ENCODE assay signal across 8 cellular contexts in the genomic region with DNA sequence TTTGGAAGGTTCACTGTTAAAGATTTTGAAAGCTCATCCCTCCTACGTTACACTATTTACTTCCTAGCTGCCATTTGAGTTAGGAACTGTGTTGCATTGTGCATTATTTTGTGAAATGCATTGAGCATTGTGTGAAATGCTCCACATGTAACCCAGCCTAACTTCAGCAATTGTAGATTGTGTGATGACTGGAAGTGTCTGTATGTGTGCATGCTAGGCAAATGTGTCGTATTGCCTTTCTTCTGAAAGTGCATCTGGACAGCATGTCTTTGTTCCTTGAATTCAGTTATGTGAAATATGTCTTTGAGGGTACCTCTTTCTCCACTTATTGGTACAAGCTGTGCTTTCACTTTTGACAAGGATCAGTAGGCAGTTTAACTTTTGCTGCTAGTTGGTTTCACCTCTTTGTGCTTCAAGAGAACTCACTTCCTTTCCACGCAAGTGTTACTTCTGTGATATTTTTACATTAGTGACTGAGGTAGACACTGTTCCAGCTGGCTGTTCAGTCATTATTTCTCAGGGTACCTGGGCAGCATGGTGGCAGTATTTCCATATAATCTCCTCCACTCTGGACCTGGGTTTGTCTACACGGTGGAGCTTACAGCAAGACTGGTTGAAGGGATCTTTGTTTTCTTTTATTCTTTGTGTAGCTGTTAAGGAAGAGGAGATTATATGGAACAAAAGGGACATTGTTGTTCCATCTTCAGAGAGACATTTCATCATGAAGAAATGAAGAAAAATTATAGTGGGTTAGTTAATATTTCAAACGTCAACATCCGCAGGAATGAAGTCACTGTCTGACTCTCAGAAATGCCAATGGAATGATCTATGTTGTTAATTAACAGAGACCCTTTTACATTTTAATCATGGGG.
A peak's percentile ranks its signal among the peaks of the same experiment; 100 is the strongest.
DNase-seq lines count a peak whose midpoint lies in the region; ATAC-seq and TF ChIP-seq lines count a peak whose summit lies in the region.

No MANE protein-coding gene starts in this region.

- H3K4me3 Mint-ChIP-seq in central memory CD8-positive, alpha-beta T cell, result peak overlapping the region; percentile 58

- peaks cover 62% of the 10 kb centered on the region for H3K36me3 Mint-ChIP-seq in central memory CD8-positive, alpha-beta T cell (ENCODE audit: insufficient read depth)

- no peak for TF ChIP-seq EP300 in sigmoid colon (IDR thresholded peaks at IDR 0.05)

- H3K27ac Mint-ChIP-seq in central memory CD8-positive, alpha-beta T cell (ENCODE audit: low read depth), result peak overlapping the region; percentile 74

- no peak overlapping the region for H3K27ac ChIP-seq in sigmoid colon

- 74 to 85% methylated on average over 6 of the region's 6 CpGs for WGBS in sigmoid colon, 2 donors

- no peak for TF ChIP-seq CTCF in GM12864 (IDR thresholded peaks at IDR 0.05; ENCODE audit: low read depth, low read length, missing control alignments)
- TF ChIP-seq CTCF in sigmoid colon (IDR thresholded peaks at IDR 0.05), result no peak

- DNase-seq in GM12864 (ENCODE audit: low read depth) (peak; percentile 37), posterior cingulate gyrus (no peak), DMS153 (lab: John Stamatoyannopoulos, UW) (no peak), sigmoid colon (no peak)
- DNase-seq in central memory CD8-positive, alpha-beta T cell (ENCODE audit: low spot score in 2 of 2), result no peak
- no peak for DNase-seq in stimulated activated CD4-positive, alpha-beta T cell treated with anti-CD3 and anti-CD28 coated beads, Interleukin-15, amount 100 ng/mL, for 24 hours

- no peaks in the 10 kb centered on the region for H3K27me3 ChIP-seq in sigmoid colon

- peaks cover 0 to 46% (median 8%) of the 10 kb centered on the region in 4 donors for H3K36me3 ChIP-seq in sigmoid colon

- H3K9me3 ChIP-seq in sigmoid colon, result no peaks in the 10 kb centered on the region

- no peaks in the 10 kb centered on the region for H3K27me3 Mint-ChIP-seq in central memory CD8-positive, alpha-beta T cell

- intact Hi-C loops in posterior cingulate gyrus (cut with DNase I), result no loop called here
- intact Hi-C loops in sigmoid colon (cut with DNase I), result no loop called here

- H3K4me3 ChIP-seq in GM12864 (ENCODE audit: low read depth, low read length), result no peak overlapping the region
- no peak overlapping the region for H3K4me3 ChIP-seq in sigmoid colon

- H3K4me1 Mint-ChIP-seq in central memory CD8-positive, alpha-beta T cell, result peaks cover 29% of the 10 kb centered on the region

- H3K4me1 ChIP-seq in sigmoid colon, result no peaks in the 10 kb centered on the region

- no peak for TF ChIP-seq POLR2A in sigmoid colon (IDR thresholded peaks at IDR 0.05)

- no peaks in the 10 kb centered on the region for H3K9me3 Mint-ChIP-seq in central memory CD8-positive, alpha-beta T cell

- ATAC-seq in GM19455 (IDR thresholded peaks at IDR 0.05; ENCODE audit: unreplicated experiment), result peak; percentile 83
- ATAC-seq in HG03108 (IDR thresholded peaks at IDR 0.05; ENCODE audit: unreplicated experiment), result peak; percentile 81
- peak; percentile 93 for ATAC-seq in central memory CD8-positive, alpha-beta T cell (replicated peaks; ENCODE audit: extremely low read depth, poor library complexity, severe bottlenecking)
